Comparison of ENCODE assay signal across 14 cellular contexts in genomic region chr20:18705490-18705889, GRCh38.
A peak's percentile ranks its signal among the peaks of the same experiment; 100 is the strongest.
DNase-seq lines count a peak whose midpoint lies in the region; ATAC-seq lines count a peak whose summit lies in the region.
"Had no signal": no experiment of that assay in that cellular context is flagged by ENCODE, and none has a peak within 500 bp of the region (broad histone marks: within the 10 kb centered on the region; RNA-seq: fewer than 3 reads in every experiment).

No MANE protein-coding gene starts in this region.

- DNase-seq in HCEC 1CT (peak; percentile 97), amniotic stem cell (lab: John Stamatoyannopoulos, UW) (peak; percentile 78), hepatic stellate cell (ENCODE audit: low spot score) (peak; percentile 91), pons (ENCODE audit: low spot score) (no peak), hypothalamus (lab: John Stamatoyannopoulos, UW) (no peak)
- no peak for DNase-seq in activated CD4-positive, alpha-beta T cell treated with anti-CD3 and anti-CD28 coated beads, Interleukin-2, amount 50 U/mL, for 48 hours
- DNase-seq: activated CD8-positive, alpha-beta T cell treated with anti-CD3 and anti-CD28 coated beads, Interleukin-2, amount 10 ng/mL, durations not matched to agents 7 days and 5 days; cortex of kidney; left cardiac atrium; NCI-H1417 treated with DMSO at 0.1 percent for 48 hours; NCI-H524; nephron progenitor cell; small intestine had no signal

- ATAC-seq in GM21447 (IDR thresholded peaks at IDR 0.05; ENCODE audit: unreplicated experiment), result no peak
- ATAC-seq: activated CD8-positive, alpha-beta T cell treated with anti-CD3 and anti-CD28 coated beads, Interleukin-2, amount 10 ng/mL, durations not matched to agents 7 days and 5 days; left cardiac atrium had no signal

Comparison
In these comparisons a context has a peak if more than half of its experiments do, and no peak if none do; other contexts are left out.
1. DNase-seq: peak in HCEC 1CT (single experiment), amniotic stem cell (single experiment) and hepatic stellate cell (single experiment); none in pons (single experiment), hypothalamus (0 of 51) and activated CD4-positive, alpha-beta T cell treated with anti-CD3 and anti-CD28 coated beads, Interleukin-2, amount 50 U/mL, for 48 hours (0 of 2).